ENCODE assay signal across 15 cellular contexts in the genomic region with DNA sequence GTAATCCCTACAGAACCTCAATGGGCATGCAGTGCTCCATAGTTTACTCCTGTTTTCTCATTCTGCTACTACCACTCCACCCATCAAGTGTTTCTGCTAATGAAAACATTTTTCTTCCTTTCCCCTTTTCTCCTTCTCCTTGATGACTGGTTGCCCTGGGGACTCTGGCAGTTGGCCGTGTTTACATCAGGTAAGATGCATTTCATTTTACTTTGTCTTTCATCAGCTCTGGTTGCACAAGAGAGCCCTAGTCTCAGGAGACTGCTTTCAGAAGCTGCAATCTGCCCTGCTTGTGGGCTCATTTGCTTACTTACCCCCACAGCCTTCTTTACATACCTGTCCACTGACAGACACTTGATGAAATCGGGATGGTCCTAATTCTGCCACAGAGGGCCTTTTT. TPM values are rescaled to one million over a fixed set of nuclear protein-coding genes. Genes with fewer than 3 reads are reported as not detected.
DNase-seq lines count a peak whose midpoint lies in the region; ATAC-seq, FAIRE-seq and TF ChIP-seq lines count a peak whose summit lies in the region.
"Had no signal": no experiment of that assay in that cellular context is flagged by ENCODE, and none has a peak within 500 bp of the region (broad histone marks: within the 10 kb centered on the region; RNA-seq: fewer than 3 reads in every experiment).

No MANE protein-coding gene starts in this region.

- peaks cover 28% of the 10 kb centered on the region for H3K36me3 Mint-ChIP-seq in CD4-positive, CD25-positive, alpha-beta regulatory T cell

- TF ChIP-seq EP300 in K562 (IDR thresholded peaks at IDR 0.05; ENCODE audit: low read length) (peak; percentile 34; the same call in 1 of the 2 replicates), HepG2 (IDR thresholded peaks at IDR 0.05; ENCODE audit: low read depth in 2 of 2, low read length in 2 of 2) (no peak), HepG2 (CRISPR knock-in tag; IDR thresholded peaks at IDR 0.05; ENCODE audit: borderline replicate concordance) (no peak), esophagus muscularis mucosa (IDR thresholded peaks at IDR 0.05) (no peak), tibial nerve (IDR thresholded peaks at IDR 0.05) (no peak)

- no peak overlapping the region for H3K27ac ChIP-seq in CD4-positive, CD25-positive, alpha-beta regulatory T cell (ENCODE audit: insufficient read depth, low read length, poor library complexity, severe bottlenecking)
- H3K27ac ChIP-seq in K562 (ENCODE audit: extremely low read depth, low read depth, low read length): no peak overlapping the region
- H3K27ac ChIP-seq in HepG2 (ENCODE audit: extremely low read length, insufficient read depth, low read length): no peak overlapping the region
- no peak overlapping the region for H3K27ac ChIP-seq in WERI-Rb-1
- H3K27ac ChIP-seq in esophagus muscularis mucosa (replicated peaks in 1 of 4): no peak overlapping the region
- peak overlapping the region in 2 of 4 donors; percentile 56 to 67 for H3K27ac ChIP-seq in tibial nerve
- H3K27ac ChIP-seq: foreskin keratinocyte had no signal

- H3K9me3 Mint-ChIP-seq in CD4-positive, CD25-positive, alpha-beta regulatory T cell: no peaks in the 10 kb centered on the region
- H3K9me3 Mint-ChIP-seq: CD4-positive, alpha-beta T cell; immature natural killer cell had no signal

- TF ChIP-seq RAD21 in K562 (CRISPR knock-in tag; conservative IDR thresholded peaks at IDR 0.05 in 1 of 2, IDR thresholded peaks at IDR 0.05 in 1 of 2) (no peak), HepG2 (CRISPR knock-in tag; IDR thresholded peaks at IDR 0.05) (no peak)

- no peaks in the 10 kb centered on the region for H3K79me2 ChIP-seq in K562 (ENCODE audit: control insufficient read depth, insufficient read depth, low read length)
- no peaks in the 10 kb centered on the region for H3K79me2 ChIP-seq in HepG2 (ENCODE audit: insufficient read depth, low read length)

- H2AFZ ChIP-seq in K562 (ENCODE audit: low read depth, low read length) (no peak overlapping the region), HepG2 (ENCODE audit: low read length) (no peak overlapping the region)

- no peaks in the 10 kb centered on the region for H4K20me1 ChIP-seq in K562 (replicated peaks; ENCODE audit: control insufficient read depth, insufficient read depth, low read length)
- H4K20me1 ChIP-seq in HepG2 (ENCODE audit: insufficient read depth, low read length): no peaks in the 10 kb centered on the region

- no peak for TF ChIP-seq CTCF in NB4 (IDR thresholded peaks at IDR 0.05; ENCODE audit: low read depth, low read length)
- TF ChIP-seq CTCF in K562 (IDR thresholded peaks at IDR 0.05 in 2 of 3, conservative IDR thresholded peaks at IDR 0.05 in 1 of 3; ENCODE audit: insufficient read depth in 2 of 3, low read depth in 1 of 3, low read length in 3 of 3): no peak
- no peak for TF ChIP-seq CTCF in HepG2 (CRISPR knock-in tag; IDR thresholded peaks at IDR 0.05)
- no peak for TF ChIP-seq CTCF in WERI-Rb-1 (IDR thresholded peaks at IDR 0.05; ENCODE audit: low read depth, low read length)
- no peak for TF ChIP-seq CTCF in esophagus muscularis mucosa (IDR thresholded peaks at IDR 0.05)
- no peak for TF ChIP-seq CTCF in tibial nerve (IDR thresholded peaks at IDR 0.05)

- H3K9ac ChIP-seq in K562 (ENCODE audit: insufficient read depth in 1 of 2, low read depth in 2 of 2, low read length in 2 of 2): no peak overlapping the region
- no peak overlapping the region for H3K9ac ChIP-seq in HepG2 (ENCODE audit: insufficient read depth, low read depth, low read length)

- BruUV-seq in K562 (replicated peaks; lab: Mats Ljungman, UMichigan) (no TSS peak), HepG2 (replicated peaks; lab: Mats Ljungman, UMichigan) (no TSS peak)

- in situ Hi-C loops in K562 (cut with MboI) (no loop called here), HepG2 (cut with HindIII; ENCODE audit: extremely low pct_ligation_motif_present, low pct_unique_long_range_greater_than_20kb) (no loop called here)

- TF ChIP-seq POLR2A in NB4 (IDR thresholded peaks at IDR 0.05; ENCODE audit: extremely low read depth, insufficient read length) (no peak), K562 (conservative IDR thresholded peaks at IDR 0.05) (no peak), HepG2 (IDR thresholded peaks at IDR 0.05; ENCODE audit: insufficient read depth in 1 of 2, low read depth in 2 of 2, low read length in 2 of 2) (no peak), esophagus muscularis mucosa (IDR thresholded peaks at IDR 0.05; ENCODE audit: low read depth) (no peak), tibial nerve (IDR thresholded peaks at IDR 0.05) (no peak)

- POLR2A ChIA-PET in K562 (lab: Yijun Ruan, JAX): interaction anchor here (1.1 kb wide), 1 partner anchor 20 kb away, joined by 4 read pairs; a partner anchor contains a TSS
- POLR2A ChIA-PET in HepG2 (lab: Yijun Ruan, JAX): interaction anchor here (1.2 to 1.4 kb wide), 2 partner anchors 19 to 33 kb away, joined by 3 to 4 read pairs; a partner anchor contains a TSS

- peaks cover 4 to 13% (median 4%) of the 10 kb centered on the region in 4 donors for H3K4me1 Mint-ChIP-seq in CD4-positive, CD25-positive, alpha-beta regulatory T cell

- WGBS in K562 (ENCODE audit: insufficient coverage, low coverage, missing lambda C conversion rate): 54% methylated on average over 2 of the region's 2 CpGs
- 89% methylated on average over 2 of the region's 2 CpGs for WGBS in HepG2 (ENCODE audit: low lambda C conversion rate)
- WGBS in esophagus muscularis mucosa: 60% methylated on average over 2 of the region's 2 CpGs
- WGBS in tibial nerve, 2 donors: 69 to 72% methylated on average over 2 of the region's 2 CpGs

- CTCF ChIA-PET in K562 (lab: Yijun Ruan, JAX; ENCODE audit: low intra/inter-chr PET ratio): no interaction called here
- CTCF ChIA-PET in HepG2 (lab: Yijun Ruan, JAX; ENCODE audit: low intra/inter-chr PET ratio, low total read pairs): no interaction called here

- H3K4me3 Mint-ChIP-seq in CD4-positive, CD25-positive, alpha-beta regulatory T cell: no peak overlapping the region
- H3K4me3 Mint-ChIP-seq: activated CD4-positive, alpha-beta T cell treated with anti-CD3 and anti-CD28 coated beads for 36 hours; CD4-positive, alpha-beta T cell; immature natural killer cell had no signal

- H3K9me1 ChIP-seq in K562 (ENCODE audit: control insufficient read depth, insufficient read depth, low read length): no peaks in the 10 kb centered on the region

- no peak for ATAC-seq in CD4-positive, CD25-positive, alpha-beta regulatory T cell (ENCODE audit: low read depth in 2 of 2)
- ATAC-seq in K562 (no peak), HepG2 (no peak), GM18502 (IDR thresholded peaks at IDR 0.05; ENCODE audit: poor library complexity, unreplicated experiment) (no peak)
- ATAC-seq: activated CD4-positive, alpha-beta T cell treated with anti-CD3 and anti-CD28 coated beads for 36 hours; foreskin keratinocyte; right cardiac atrium had no signal

- H3K36me3 ChIP-seq in CD4-positive, CD25-positive, alpha-beta regulatory T cell (ENCODE audit: control insufficient read depth, insufficient read depth, low read length): peaks cover 37% of the 10 kb centered on the region
- H3K36me3 ChIP-seq in K562 (ENCODE audit: control insufficient read depth, insufficient read depth, low read length): peaks cover 9% of the 10 kb centered on the region; the same call in 2 of the 3 replicates
- H3K36me3 ChIP-seq in HepG2 (replicated peaks in 1 of 2; ENCODE audit: control insufficient read depth in 1 of 2, insufficient read depth in 2 of 2, low read length in 2 of 2): peaks cover 8 to 54% of the 10 kb centered on the region in 2 experiments
- peaks cover 31% of the 10 kb centered on the region for H3K36me3 ChIP-seq in WERI-Rb-1
- peaks cover 22 to 86% (median 70%) of the 10 kb centered on the region in 4 donors for H3K36me3 ChIP-seq in esophagus muscularis mucosa
- peaks cover 0 to 76% (median 13%) of the 10 kb centered on the region in 3 donors for H3K36me3 ChIP-seq in tibial nerve

- H3K27me3 ChIP-seq in CD4-positive, CD25-positive, alpha-beta regulatory T cell (ENCODE audit: control insufficient read depth, insufficient read depth, low read length): no peaks in the 10 kb centered on the region
- H3K27me3 ChIP-seq in K562 (ENCODE audit: control insufficient read depth in 2 of 2, insufficient read depth in 2 of 2, low read length in 2 of 2) (no peaks in the 10 kb centered on the region), HepG2 (ENCODE audit: control insufficient read depth in 1 of 2, insufficient read depth in 2 of 2, low read length in 2 of 2) (no peaks in the 10 kb centered on the region), WERI-Rb-1 (ENCODE audit: insufficient read depth, low read depth, severe bottlenecking) (no peaks in the 10 kb centered on the region), esophagus muscularis mucosa (no peaks in the 10 kb centered on the region), tibial nerve (no peaks in the 10 kb centered on the region)
- H3K27me3 ChIP-seq: foreskin keratinocyte had no signal

- intact Hi-C loops in K562 (cut with micrococcal nuclease): no loop called here
- intact Hi-C loops in HepG2 (cut with micrococcal nuclease; ENCODE audit: unreplicated experiment): loop anchor here (10.0 kb wide), 1 partner anchor 1962 kb away; no protein-coding TSS in a partner anchor
- intact Hi-C loops in esophagus muscularis mucosa (cut with DNase I): no loop called here

- no peaks in the 10 kb centered on the region for H3K4me1 ChIP-seq in CD4-positive, CD25-positive, alpha-beta regulatory T cell (ENCODE audit: control insufficient read depth, insufficient read depth, low read length, poor library complexity, severe bottlenecking)
- H3K4me1 ChIP-seq in K562 (replicated peaks in 1 of 2; ENCODE audit: control insufficient read depth in 2 of 2, insufficient read depth in 2 of 2, low read length in 2 of 2) (no peaks in the 10 kb centered on the region), HepG2 (ENCODE audit: insufficient read depth, low read length) (no peaks in the 10 kb centered on the region), esophagus muscularis mucosa (peaks cover 0 to 23% (median 5%) of the 10 kb centered on the region in 4 donors), tibial nerve (peaks cover 0 to 14% (median 0%) of the 10 kb centered on the region in 4 donors)
- H3K4me1 ChIP-seq: foreskin keratinocyte had no signal

- FAIRE-seq in K562 (lab: Jason Lieb, UNC): no peak
- no peak for FAIRE-seq in HepG2 (lab: Jason Lieb, UNC)

- no peaks in the 10 kb centered on the region for H3K27me3 Mint-ChIP-seq in CD4-positive, CD25-positive, alpha-beta regulatory T cell
- H3K27me3 Mint-ChIP-seq: activated CD4-positive, alpha-beta T cell treated with anti-CD3 and anti-CD28 coated beads for 36 hours; CD4-positive, alpha-beta T cell had no signal

- DNase-seq in CD4-positive, CD25-positive, alpha-beta regulatory T cell: no peak
- peak; percentile 63 for DNase-seq in NB4 (ENCODE audit: low read depth)
- DNase-seq in K562 (ENCODE audit: extremely low read depth in 1 of 4, low spot score in 3 of 4): no peak
- no peak for DNase-seq in HepG2 (ENCODE audit: low spot score)
- no peak for DNase-seq in WERI-Rb-1
- no peak for DNase-seq in esophagus muscularis mucosa (ENCODE audit: extremely low spot score)
- no peak for DNase-seq in tibial nerve (ENCODE audit: low spot score in 2 of 2)
- DNase-seq: activated CD4-positive, alpha-beta T cell treated with anti-CD3 and anti-CD28 coated beads for 36 hours; CD4-positive, alpha-beta T cell; foreskin keratinocyte; immature natural killer cell; NCI-H82; right cardiac atrium had no signal

- no peak overlapping the region for H3K4me3 ChIP-seq in CD4-positive, CD25-positive, alpha-beta regulatory T cell (ENCODE audit: low read depth, low read length)
- H3K4me3 ChIP-seq in NB4 (ENCODE audit: low read depth, low read length) (no peak overlapping the region), K562 (no peak overlapping the region), HepG2 (replicated peaks in 1 of 3; ENCODE audit: insufficient read depth in 1 of 3, low read depth in 2 of 3, low read length in 3 of 3) (no peak overlapping the region), WERI-Rb-1 (ENCODE audit: low read depth, low read length) (no peak overlapping the region), esophagus muscularis mucosa (no peak overlapping the region), tibial nerve (no peak overlapping the region)

- no peak overlapping the region for H3K4me2 ChIP-seq in K562 (ENCODE audit: insufficient read depth, low read length)
- no peak overlapping the region for H3K4me2 ChIP-seq in HepG2 (ENCODE audit: low read depth, low read length)

- peak overlapping the region in 2 of 3 donors; percentile 18 to 47 for H3K27ac Mint-ChIP-seq in CD4-positive, CD25-positive, alpha-beta regulatory T cell
- H3K27ac Mint-ChIP-seq: activated CD4-positive, alpha-beta T cell treated with anti-CD3 and anti-CD28 coated beads for 36 hours; CD4-positive, alpha-beta T cell had no signal

- no peaks in the 10 kb centered on the region for H3K9me3 ChIP-seq in CD4-positive, CD25-positive, alpha-beta regulatory T cell (ENCODE audit: control insufficient read depth in 2 of 2, low read length in 2 of 2)
- H3K9me3 ChIP-seq in K562 (replicated peaks; ENCODE audit: control insufficient read depth, insufficient read depth, low read depth, low read length): no peaks in the 10 kb centered on the region
- H3K9me3 ChIP-seq in HepG2 (ENCODE audit: low read length): no peaks in the 10 kb centered on the region
- H3K9me3 ChIP-seq in WERI-Rb-1 (ENCODE audit: severe bottlenecking): no peaks in the 10 kb centered on the region
- H3K9me3 ChIP-seq in esophagus muscularis mucosa: no peaks in the 10 kb centered on the region
- H3K9me3 ChIP-seq in tibial nerve: no peaks in the 10 kb centered on the region

RNA-seq across cellular contexts. Expression of a gene that starts 19.6 kb away (rescaled TPM):
- 42.4 TPM for total RNA-seq in CD4-positive, CD25-positive, alpha-beta regulatory T cell
- 10 to 100 TPM; 22.4 to 33.2 (median 24.9) TPM for polyA plus RNA-seq in CD4-positive, CD25-positive, alpha-beta regulatory T cell
- 40.3 and 41.1 TPM in 2 replicates for total RNA-seq in K562 (2011; cell fraction: chromatin; rRNA removed; ENCODE audit: low replicate concordance)
- total RNA-seq in K562 (2011; cell fraction: nucleolus; rRNA removed): 17.3 and 19.1 TPM in 2 replicates
- total RNA-seq in K562 (2011; cell fraction: nucleoplasm; rRNA removed): 26.4 and 30.2 TPM in 2 replicates
- total RNA-seq in K562 (2014; rRNA removed) (11.1 and 14.5 TPM in 2 replicates), K562 (2014; rRNA removed; fragmentation: Illumina TruSeq; extraction: Trizol) (8.0 and 8.5 TPM in 2 replicates), K562 (2015; rRNA removed; fragmentation: Illumina TruSeq; extraction: Trizol) (7.9 and 8.9 TPM in 2 replicates), K562 (2021) (14.2 TPM in 2 replicates), HepG2 (2016; rRNA removed; fragmentation: Illumina TruSeq; extraction: Trizol) (25.9 and 29.8 TPM in 2 replicates), esophagus muscularis mucosa (10 to 100 TPM; 12.0 to 18.2 (median 14.3) TPM), tibial nerve (10 to 100 TPM; 50.0 to 67.2 (median 56.9) TPM)
- polyA plus RNA-seq in K562 (2011; rRNA removed) (4.3 and 6.6 TPM in 2 replicates), K562 (2014; fragmentation: Illumina TruSeq; extraction: Trizol) (12.0 and 12.3 TPM in 2 replicates), K562 (2014; fragmentation: Nextera tagmentation; extraction: Ambion mirVana) (1 to 10 TPM; 1.1 to 1.3 TPM), K562 (2014; rRNA removed) (5.9 and 9.0 TPM in 2 replicates), HepG2 (2011; rRNA removed) (20.9 and 22.2 TPM in 2 replicates)
- 5.3 and 5.8 TPM in 2 replicates for polyA plus RNA-seq in K562 (2011; cell fraction: cytosol; rRNA removed)
- polyA plus RNA-seq in K562 (2011; cell fraction: nucleus; rRNA removed): 12.7 and 15.5 TPM in 2 replicates
- polyA plus RNA-seq in K562 (2012): 8.8 and 9.2 TPM in 2 replicates
- 7.1 and 8.2 TPM in 2 replicates for polyA minus RNA-seq in K562 (2011; rRNA and poly(A)+ RNA removed)
- 3.5 and 3.9 TPM in 2 replicates for polyA minus RNA-seq in K562 (2011; cell fraction: cytosol; rRNA and poly(A)+ RNA removed)
- 7.9 and 14.3 TPM in 2 replicates for polyA minus RNA-seq in K562 (2011; cell fraction: nucleus; rRNA and poly(A)+ RNA removed)
- 11.6 and 11.9 TPM in 2 replicates for total RNA-seq in HepG2 (2016; cell fraction: cytosol; rRNA removed; fragmentation: Illumina TruSeq; extraction: Trizol; ENCODE audit: low read depth)
- 23.7 and 30.9 TPM in 2 replicates for total RNA-seq in HepG2 (2016; cell fraction: insoluble cytoplasmic fraction; rRNA removed; fragmentation: Illumina TruSeq; extraction: Trizol)
- total RNA-seq in HepG2 (2016; cell fraction: membrane; rRNA removed; fragmentation: Illumina TruSeq; extraction: Trizol): 16.0 and 16.7 TPM in 2 replicates
- 34.7 and 39.4 TPM in 2 replicates for total RNA-seq in HepG2 (2016; cell fraction: nucleus; rRNA removed; fragmentation: Illumina TruSeq; extraction: Trizol)
- 13.6 and 17.8 TPM in 2 replicates for polyA plus RNA-seq in HepG2 (2011; cell fraction: cytosol; rRNA removed)
- 73.7 and 77.5 TPM in 2 replicates for polyA plus RNA-seq in HepG2 (2011; cell fraction: nucleus; rRNA removed)
- 13.8 and 20.5 TPM in 2 replicates for polyA plus RNA-seq in HepG2 (2012)
- polyA plus RNA-seq in HepG2 (2016; cell fraction: cytosol; fragmentation: Illumina TruSeq; extraction: Trizol; ENCODE audit: low read depth): 3.6 and 3.7 TPM in 2 replicates
- 18.1 and 21.1 TPM in 2 replicates for polyA plus RNA-seq in HepG2 (2016; cell fraction: insoluble cytoplasmic fraction; fragmentation: Illumina TruSeq; extraction: Trizol; ENCODE audit: low read depth)
- polyA plus RNA-seq in HepG2 (2016; cell fraction: membrane; fragmentation: Illumina TruSeq; extraction: Trizol; ENCODE audit: low read depth): 6.3 and 6.8 TPM in 2 replicates
- polyA plus RNA-seq in HepG2 (2016; cell fraction: nucleus; fragmentation: Illumina TruSeq; extraction: Trizol; ENCODE audit: insufficient read depth, low read depth): 49.2 and 49.7 TPM in 2 replicates
- polyA minus RNA-seq in HepG2 (2011; rRNA and poly(A)+ RNA removed; ENCODE audit: low replicate concordance): 7.4 and 68.6 TPM in 2 replicates
- 11.4 and 15.5 TPM in 2 replicates for polyA minus RNA-seq in HepG2 (2011; cell fraction: cytosol; rRNA and poly(A)+ RNA removed)
- polyA minus RNA-seq in HepG2 (2011; cell fraction: nucleus; rRNA and poly(A)+ RNA removed): 67.0 and 76.2 TPM in 2 replicates

RNA-seq across cellular contexts. Expression of a gene that starts 32.5 kb away (rescaled TPM):
- total RNA-seq in CD4-positive, CD25-positive, alpha-beta regulatory T cell: 13.8 TPM
- 10 to 100 TPM; 23.6 to 34.7 (median 30.4) TPM for polyA plus RNA-seq in CD4-positive, CD25-positive, alpha-beta regulatory T cell
- 16.7 and 17.6 TPM in 2 replicates for total RNA-seq in K562 (2011; cell fraction: chromatin; rRNA removed; ENCODE audit: low replicate concordance)
- total RNA-seq in K562 (2011; cell fraction: nucleolus; rRNA removed): 11.6 and 13.5 TPM in 2 replicates
- total RNA-seq in K562 (2011; cell fraction: nucleoplasm; rRNA removed): 13.2 and 14.4 TPM in 2 replicates
- total RNA-seq in K562 (2014; rRNA removed) (6.5 and 8.4 TPM in 2 replicates), K562 (2014; rRNA removed; fragmentation: Illumina TruSeq; extraction: Trizol) (9.3 and 9.5 TPM in 2 replicates), K562 (2015; rRNA removed; fragmentation: Illumina TruSeq; extraction: Trizol) (10.8 and 12.5 TPM in 2 replicates), K562 (2021) (11.1 and 11.8 TPM in 2 replicates), HepG2 (2016; rRNA removed; fragmentation: Illumina TruSeq; extraction: Trizol) (21.4 and 28.8 TPM in 2 replicates), esophagus muscularis mucosa (10 to 100 TPM; 33.6 to 66.7 (median 55.6) TPM), tibial nerve (10 to 100 TPM; 34.5 to 44.4 (median 38.8) TPM)
- polyA plus RNA-seq in K562 (2011; rRNA removed) (17.6 and 18.3 TPM in 2 replicates), K562 (2014; fragmentation: Illumina TruSeq; extraction: Trizol) (14.2 and 17.1 TPM in 2 replicates), K562 (2014; fragmentation: Nextera tagmentation; extraction: Ambion mirVana) (1 to 10 TPM; 6.7 to 9.3 TPM), K562 (2014; rRNA removed) (15.2 and 15.5 TPM in 2 replicates), HepG2 (2011; rRNA removed) (26.4 and 27.5 TPM in 2 replicates)
- 12.6 and 14.4 TPM in 2 replicates for polyA plus RNA-seq in K562 (2011; cell fraction: cytosol; rRNA removed)
- 22.5 and 24.9 TPM in 2 replicates for polyA plus RNA-seq in K562 (2011; cell fraction: nucleus; rRNA removed)
- polyA plus RNA-seq in K562 (2012): 10.8 and 23.1 TPM in 2 replicates
- polyA minus RNA-seq in K562 (2011; rRNA and poly(A)+ RNA removed): 7.0 and 9.9 TPM in 2 replicates
- polyA minus RNA-seq in K562 (2011; cell fraction: cytosol; rRNA and poly(A)+ RNA removed): 3.9 and 4.7 TPM in 2 replicates
- 4.6 and 5.1 TPM in 2 replicates for polyA minus RNA-seq in K562 (2011; cell fraction: nucleus; rRNA and poly(A)+ RNA removed)
- total RNA-seq in HepG2 (2016; cell fraction: cytosol; rRNA removed; fragmentation: Illumina TruSeq; extraction: Trizol; ENCODE audit: low read depth): 2.9 and 3.2 TPM in 2 replicates
- total RNA-seq in HepG2 (2016; cell fraction: insoluble cytoplasmic fraction; rRNA removed; fragmentation: Illumina TruSeq; extraction: Trizol): 21.9 and 28.5 TPM in 2 replicates
- total RNA-seq in HepG2 (2016; cell fraction: membrane; rRNA removed; fragmentation: Illumina TruSeq; extraction: Trizol): 11.3 and 11.9 TPM in 2 replicates
- total RNA-seq in HepG2 (2016; cell fraction: nucleus; rRNA removed; fragmentation: Illumina TruSeq; extraction: Trizol): 12.0 and 13.7 TPM in 2 replicates
- polyA plus RNA-seq in HepG2 (2011; cell fraction: cytosol; rRNA removed): 21.8 and 27.3 TPM in 2 replicates
- 19.0 and 20.4 TPM in 2 replicates for polyA plus RNA-seq in HepG2 (2011; cell fraction: nucleus; rRNA removed)
- 15.4 and 15.6 TPM in 2 replicates for polyA plus RNA-seq in HepG2 (2012)
- 1.6 and 1.7 TPM in 2 replicates for polyA plus RNA-seq in HepG2 (2016; cell fraction: cytosol; fragmentation: Illumina TruSeq; extraction: Trizol; ENCODE audit: low read depth)
- 27.8 and 28.1 TPM in 2 replicates for polyA plus RNA-seq in HepG2 (2016; cell fraction: insoluble cytoplasmic fraction; fragmentation: Illumina TruSeq; extraction: Trizol; ENCODE audit: low read depth)
- 6.4 and 6.8 TPM in 2 replicates for polyA plus RNA-seq in HepG2 (2016; cell fraction: membrane; fragmentation: Illumina TruSeq; extraction: Trizol; ENCODE audit: low read depth)
- polyA plus RNA-seq in HepG2 (2016; cell fraction: nucleus; fragmentation: Illumina TruSeq; extraction: Trizol; ENCODE audit: insufficient read depth, low read depth): 21.5 and 21.8 TPM in 2 replicates
- polyA minus RNA-seq in HepG2 (2011; rRNA and poly(A)+ RNA removed; ENCODE audit: low replicate concordance): 17.6 and 24.2 TPM in 2 replicates
- polyA minus RNA-seq in HepG2 (2011; cell fraction: cytosol; rRNA and poly(A)+ RNA removed): 10.1 and 10.4 TPM in 2 replicates
- polyA minus RNA-seq in HepG2 (2011; cell fraction: nucleus; rRNA and poly(A)+ RNA removed): 9.1 and 11.8 TPM in 2 replicates

RNA-seq across cellular contexts. Expression of a gene that starts 52.2 kb away (rescaled TPM):
- not detected for total RNA-seq in CD4-positive, CD25-positive, alpha-beta regulatory T cell
- polyA plus RNA-seq in CD4-positive, CD25-positive, alpha-beta regulatory T cell: not detected
- 1.2 and 3.3 TPM in 2 replicates for total RNA-seq in K562 (2011; cell fraction: chromatin; rRNA removed; ENCODE audit: low replicate concordance)
- 3.2 and 3.5 TPM in 2 replicates for total RNA-seq in K562 (2011; cell fraction: nucleolus; rRNA removed)
- total RNA-seq in K562 (2011; cell fraction: nucleoplasm; rRNA removed): 1.9 TPM in 2 replicates
- total RNA-seq in K562 (2014; rRNA removed) (0.53 and 0.68 TPM in 2 replicates), K562 (2014; rRNA removed; fragmentation: Illumina TruSeq; extraction: Trizol) (0.22 and 0.36 TPM in 2 replicates), K562 (2015; rRNA removed; fragmentation: Illumina TruSeq; extraction: Trizol) (0.76 and 1.1 TPM in 2 replicates), K562 (2021) (0.64 and 0.98 TPM in 2 replicates), HepG2 (2016; rRNA removed; fragmentation: Illumina TruSeq; extraction: Trizol) (0.11 and 0.42 TPM in 2 replicates), esophagus muscularis mucosa (not detected), tibial nerve (not detected)
- polyA plus RNA-seq in K562 (2011; rRNA removed) (1.4 and 5.4 TPM in 2 replicates), K562 (2014; fragmentation: Illumina TruSeq; extraction: Trizol) (0.48 and 0.78 TPM in 2 replicates), K562 (2014; fragmentation: Nextera tagmentation; extraction: Ambion mirVana) (under 1 TPM; 0.18 to 0.20 TPM), K562 (2014; rRNA removed) (0.77 and 1.2 TPM in 2 replicates), HepG2 (2011; rRNA removed) (0.12 and 0.24 TPM in 2 replicates)
- polyA plus RNA-seq in K562 (2011; cell fraction: cytosol; rRNA removed): 1.7 and 4.2 TPM in 2 replicates
- polyA plus RNA-seq in K562 (2011; cell fraction: nucleus; rRNA removed): 5.9 and 19.6 TPM in 2 replicates
- 0.57 and 1.5 TPM in 2 replicates for polyA plus RNA-seq in K562 (2012)
- 0.53 and 1.6 TPM in 2 replicates for polyA minus RNA-seq in K562 (2011; rRNA and poly(A)+ RNA removed)
- polyA minus RNA-seq in K562 (2011; cell fraction: cytosol; rRNA and poly(A)+ RNA removed): 0.86 and 3.0 TPM in 2 replicates
- polyA minus RNA-seq in K562 (2011; cell fraction: nucleus; rRNA and poly(A)+ RNA removed): 1.1 and 4.9 TPM in 2 replicates
- total RNA-seq in HepG2 (2016; cell fraction: cytosol; rRNA removed; fragmentation: Illumina TruSeq; extraction: Trizol; ENCODE audit: low read depth): 0.09 and 0.20 TPM in 2 replicates
- 0.09 and 0.32 TPM in 2 replicates for total RNA-seq in HepG2 (2016; cell fraction: insoluble cytoplasmic fraction; rRNA removed; fragmentation: Illumina TruSeq; extraction: Trizol)
- total RNA-seq in HepG2 (2016; cell fraction: membrane; rRNA removed; fragmentation: Illumina TruSeq; extraction: Trizol): 0.19 and 0.21 TPM in 2 replicates
- 0.25 and 0.34 TPM in 2 replicates for total RNA-seq in HepG2 (2016; cell fraction: nucleus; rRNA removed; fragmentation: Illumina TruSeq; extraction: Trizol)
- polyA plus RNA-seq in HepG2 (2011; cell fraction: cytosol; rRNA removed): 0.17 TPM in 2 replicates
- polyA plus RNA-seq in HepG2 (2011; cell fraction: nucleus; rRNA removed): 0.16 and 0.21 TPM in 2 replicates
- 0.15 and 0.37 TPM in 2 replicates for polyA plus RNA-seq in HepG2 (2012)
- polyA plus RNA-seq in HepG2 (2016; cell fraction: cytosol; fragmentation: Illumina TruSeq; extraction: Trizol; ENCODE audit: low read depth): 0.06 and 0.14 TPM in 2 replicates
- polyA plus RNA-seq in HepG2 (2016; cell fraction: insoluble cytoplasmic fraction; fragmentation: Illumina TruSeq; extraction: Trizol; ENCODE audit: low read depth): 0.08 and 0.14 TPM in 2 replicates
- 0.09 TPM in 1 of 2 replicates, not detected in the other for polyA plus RNA-seq in HepG2 (2016; cell fraction: membrane; fragmentation: Illumina TruSeq; extraction: Trizol; ENCODE audit: low read depth)
- polyA plus RNA-seq in HepG2 (2016; cell fraction: nucleus; fragmentation: Illumina TruSeq; extraction: Trizol; ENCODE audit: insufficient read depth, low read depth): 0.55 and 0.78 TPM in 2 replicates
- 0.30 and 0.40 TPM in 2 replicates for polyA minus RNA-seq in HepG2 (2011; rRNA and poly(A)+ RNA removed; ENCODE audit: low replicate concordance)
- polyA minus RNA-seq in HepG2 (2011; cell fraction: cytosol; rRNA and poly(A)+ RNA removed): not detected in 2 replicates
- polyA minus RNA-seq in HepG2 (2011; cell fraction: nucleus; rRNA and poly(A)+ RNA removed): not detected in 2 replicates
- total RNA-seq: activated CD4-positive, alpha-beta T cell treated with anti-CD3 and anti-CD28 coated beads for 36 hours; cardiac septum; CD4-positive, alpha-beta T cell; right cardiac atrium had no signal
- polyA plus RNA-seq: immature natural killer cell, right cardiac atrium had no signal
